16 cellular contexts compared by ENCODE assay signal in the genomic region with DNA sequence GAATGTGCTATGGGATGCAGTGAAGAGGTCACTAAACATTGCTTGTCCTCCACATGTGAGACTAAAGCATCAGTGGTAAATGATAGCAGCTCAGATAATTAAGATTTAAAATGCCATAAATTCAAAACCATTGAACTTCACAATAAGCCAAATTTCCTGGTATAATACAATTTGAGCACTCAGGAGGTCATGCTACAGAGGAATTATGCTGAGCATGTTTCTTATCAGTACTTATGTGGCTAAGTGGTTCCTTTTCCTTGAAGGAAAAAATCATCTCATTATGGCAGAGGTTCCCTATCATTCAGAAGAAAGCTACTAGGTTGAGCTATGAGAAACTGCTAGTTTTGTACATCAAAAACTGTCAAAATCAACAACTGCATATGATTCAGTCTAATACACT.
"Had no signal": no experiment of that assay in that cellular context is flagged by ENCODE, and none has a peak within 500 bp of the region (broad histone marks: within the 10 kb centered on the region; RNA-seq: fewer than 3 reads in every experiment).

No MANE protein-coding gene starts in this region.

- H3K9me3 ChIP-seq: ascending aorta, esophagus muscularis mucosa, left ventricle myocardium inferior, psoas muscle, stomach, testis, upper lobe of right lung had no signal

- H3K27me3 Mint-ChIP-seq: activated T-helper 17 cell treated with anti-CD3 and anti-CD28 coated beads, Interleukin-2, amount 50 U/mL, for 72 hours; naive thymus-derived CD8-positive, alpha-beta T cell had no signal

- H3K36me3 ChIP-seq: ascending aorta, esophagus muscularis mucosa, left ventricle myocardium inferior, spleen, stomach, upper lobe of right lung had no signal

- H3K27ac ChIP-seq: ascending aorta, esophagus muscularis mucosa, left ventricle myocardium inferior, psoas muscle, spleen, stomach, upper lobe of right lung had no signal

- H3K27me3 ChIP-seq: ascending aorta, esophagus muscularis mucosa, spleen, stomach, testis, upper lobe of right lung had no signal

- H3K4me1 Mint-ChIP-seq: activated T-helper 17 cell treated with anti-CD3 and anti-CD28 coated beads, Interleukin-2, amount 50 U/mL, for 72 hours had no signal

- H3K9me3 Mint-ChIP-seq: activated T-helper 17 cell treated with anti-CD3 and anti-CD28 coated beads, Interleukin-2, amount 50 U/mL, for 72 hours had no signal

- H3K27ac Mint-ChIP-seq: activated T-helper 17 cell treated with anti-CD3 and anti-CD28 coated beads, Interleukin-2, amount 50 U/mL, for 72 hours; naive thymus-derived CD8-positive, alpha-beta T cell; T-helper 1 cell treated with Interleukin-12 subunit alpha and Interleukin-12 subunit beta and Interleukin-4 antibody, amounts not matched to agents 30 μg/mL and 1 μg/mL, for 36 hours had no signal

- H3K4me3 ChIP-seq: ascending aorta, esophagus muscularis mucosa, left ventricle myocardium inferior, psoas muscle, spleen, stomach, testis, upper lobe of right lung had no signal

- DNase-seq: activated CD4-positive, alpha-beta T cell treated with anti-CD3 and anti-CD28 coated beads, Interleukin-2, amount 50 U/mL, for 4 hours; activated CD4-positive, CD25-positive, alpha-beta regulatory T cell treated with anti-CD3 and anti-CD28 coated beads, Interleukin-2, amount 50 U/mL, for 72 hours; activated naive CD4-positive, alpha-beta T cell treated with Interleukin-2 at 50 U/mL for 16 hours; glutamatergic neuron; left ventricle myocardium inferior; naive thymus-derived CD8-positive, alpha-beta T cell; psoas muscle; spleen; stomach; testis; upper lobe of right lung had no signal

- ATAC-seq: activated T-helper 17 cell treated with anti-CD3 and anti-CD28 coated beads, Interleukin-2, amount 50 U/mL, for 72 hours; naive thymus-derived CD8-positive, alpha-beta T cell; psoas muscle; sciatic nerve; upper lobe of right lung had no signal

- H3K4me3 Mint-ChIP-seq: activated T-helper 17 cell treated with anti-CD3 and anti-CD28 coated beads, Interleukin-2, amount 50 U/mL, for 72 hours; naive thymus-derived CD8-positive, alpha-beta T cell; T-helper 1 cell treated with Interleukin-12 subunit alpha and Interleukin-12 subunit beta and Interleukin-4 antibody, amounts not matched to agents 30 μg/mL and 1 μg/mL, for 36 hours had no signal
